In the genomic region with DNA sequence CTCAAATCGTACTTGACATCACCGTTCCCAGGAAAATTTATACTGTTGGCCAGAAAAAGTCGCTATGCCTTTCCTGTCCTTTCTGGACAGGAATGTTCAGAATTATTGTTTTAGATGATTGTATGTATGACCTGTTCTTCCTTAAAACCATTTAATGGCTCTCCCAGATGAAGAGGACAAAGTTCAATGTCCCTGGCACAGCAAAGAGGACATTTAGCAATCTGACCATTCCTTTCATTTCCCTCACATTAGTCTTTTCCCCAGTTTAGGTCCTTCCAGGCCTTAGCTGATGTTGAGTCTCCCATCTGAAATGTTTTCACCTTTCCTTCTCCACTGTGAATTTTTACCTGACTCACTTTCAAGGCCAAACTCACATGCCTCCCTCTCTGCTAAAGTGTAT, we compare ENCODE assay signal across 23 cellular contexts.
"Had no signal": no experiment of that assay in that cellular context is flagged by ENCODE, and none has a peak within 500 bp of the region (broad histone marks: within the 10 kb centered on the region; RNA-seq: fewer than 3 reads in every experiment).

No MANE protein-coding gene starts in this region.

- H3K9me3 ChIP-seq: neutrophil, ovary, thyroid gland, upper lobe of right lung had no signal

- H3K4me1 ChIP-seq: psoas muscle, thyroid gland, upper lobe of right lung had no signal

- H3K4me3 ChIP-seq: heart right ventricle, ovary, psoas muscle, thyroid gland, upper lobe of right lung had no signal

- H3K27ac ChIP-seq: brain microvascular endothelial cell, heart right ventricle, neutrophil, ovary, psoas muscle, thyroid gland, upper lobe of right lung had no signal

- H3K27me3 ChIP-seq: brain microvascular endothelial cell, heart right ventricle, neutrophil, ovary, thyroid gland, upper lobe of right lung had no signal

- DNase-seq: activated CD4-positive, alpha-beta T cell treated with anti-CD3 and anti-CD28 coated beads for 1 hour; activated CD4-positive, alpha-beta T cell treated with anti-CD3 and anti-CD28 coated beads, Interleukin-2, amount 50 U/mL, for 1 hour; activated gamma-delta T cell treated with Interleukin-2 at 50 U/mL for 16 hours; activated T-cell treated with anti-CD3 and anti-CD28 coated beads, Interleukin-2, amount 50 U/mL, for 1 hour; aorta; brain microvascular endothelial cell; caudate nucleus; dermis blood vessel endothelial cell; effector memory CD4-positive, alpha-beta T cell; heart right ventricle; immature natural killer cell; left ventricle myocardium superior; midbrain; ovary; psoas muscle; right cardiac atrium; stimulated activated CD4-positive, alpha-beta T cell treated with anti-CD3 and anti-CD28 coated beads, Interleukin-2, amount 100 ng/mL, for 48 hours; stimulated activated naive CD4-positive, alpha-beta T cell; T-cell; thyroid gland; upper lobe of right lung had no signal

- H3K36me3 ChIP-seq: brain microvascular endothelial cell, heart right ventricle, neutrophil, ovary, thyroid gland, upper lobe of right lung had no signal

- ATAC-seq: esophagus mucosa, heart right ventricle, left ventricle myocardium superior, psoas muscle, right cardiac atrium, T-cell, upper lobe of right lung had no signal
